2 cellular contexts compared by ENCODE assay signal in the genomic region with DNA sequence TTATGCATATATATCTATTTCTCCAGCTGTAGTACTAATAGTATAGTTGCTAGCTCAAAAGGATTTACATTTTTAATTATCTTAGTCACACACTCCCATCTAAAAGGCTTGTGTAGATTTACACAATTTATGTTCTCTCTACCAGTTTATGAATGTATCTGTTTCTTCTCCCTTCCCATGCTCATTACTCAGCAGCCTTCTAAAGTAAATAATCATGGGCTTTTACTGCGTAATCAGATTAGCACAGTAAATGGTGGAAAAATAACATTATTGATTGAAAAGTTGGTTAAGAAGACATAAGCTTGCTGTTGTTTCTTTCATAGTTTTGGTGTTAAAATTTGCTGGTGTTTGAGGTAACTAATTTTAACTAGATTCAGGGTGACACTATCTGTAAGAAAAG.
TF ChIP-seq lines count a peak whose summit lies in the region.

No MANE protein-coding gene starts in this region.

TF ChIP-seq in HEK293, 187 proteins besides CTCF, POLR2A, EP300 and RAD21:
- TF ChIP-seq PRDM6 (tag by site-specific recombination; IDR thresholded peaks at IDR 0.05) = peak; percentile 72
- TF ChIP-seq WT1 (tag by site-specific recombination; IDR thresholded peaks at IDR 0.05) = peak; percentile 44; the same call in 1 of the 2 replicates
- peak; percentile 22; the same call in 1 of the 2 replicates for TF ChIP-seq FEZF1 (tag by site-specific recombination; IDR thresholded peaks at IDR 0.05)
- TF ChIP-seq ZNF843 (tag by site-specific recombination; IDR thresholded peaks at IDR 0.05) = 0 out of 2 replicates have a peak, but pooled peaks have one; percentile 15
- no peak for TF ChIP-seq ZNF510 (tag by site-specific recombination; IDR thresholded peaks at IDR 0.05; ENCODE audit: insufficient replicate concordance)

TF ChIP-seq in K562, 482 proteins besides CTCF, POLR2A, EP300 and RAD21:
- TF ChIP-seq FOXA3 (CRISPR knock-in tag; conservative IDR thresholded peaks at IDR 0.05 in 1 of 2, IDR thresholded peaks at IDR 0.05 in 1 of 2) = peak in 1 of 2 experiments; percentile 63; a peak in 2 of 4 replicates
- no peak for TF ChIP-seq RFX1 (IDR thresholded peaks at IDR 0.05)
- TF ChIP-seq NFE2 (IDR thresholded peaks at IDR 0.05; ENCODE audit: low read depth) = 0 out of 2 replicates have a peak, but pooled peaks have one; percentile 12
- peak; percentile 18; the same call in 1 of the 2 replicates for TF ChIP-seq DPF2 (IDR thresholded peaks at IDR 0.05)
TF ChIP-seq in K562: peak in this region for 3.
